In genomic region chr10:124455441-124455840, GRCh38 we compare ENCODE assay signal across 35 cellular contexts. TPM values are rescaled to one million over a fixed set of nuclear protein-coding genes. Genes with fewer than 3 reads are reported as not detected.
"Had no signal": no experiment of that assay in that cellular context is flagged by ENCODE, and none has a peak within 500 bp of the region (broad histone marks: within the 10 kb centered on the region; RNA-seq: fewer than 3 reads in every experiment).

No MANE protein-coding gene starts in this region.

- H3K9me3 ChIP-seq: ascending aorta, breast epithelium, esophagus muscularis mucosa, gastrocnemius medialis, heart left ventricle had no signal

- H3K36me3 ChIP-seq: ascending aorta, breast epithelium, cardiac muscle cell, esophagus muscularis mucosa, gastrocnemius medialis, heart left ventricle, WERI-Rb-1 had no signal

- H3K27me3 ChIP-seq: ascending aorta had no signal

- H3K4me1 Mint-ChIP-seq: activated T-helper 17 cell treated with anti-CD3 and anti-CD28 coated beads, Interleukin-2, amount 50 U/mL, for 72 hours had no signal

- ATAC-seq: activated CD4-positive, CD25-positive, alpha-beta regulatory T cell treated with anti-CD3 and anti-CD28 coated beads, Interleukin-2, amount 50 U/mL, for 24 hours; activated CD8-positive, alpha-beta T cell treated with anti-CD3 and anti-CD28 coated beads for 36 hours; activated naive CD4-positive, alpha-beta T cell treated with anti-CD3 and anti-CD28 coated beads, Interleukin-2, amount 50 U/mL, for 72 hours; activated T-cell treated with anti-CD3 and anti-CD28 coated beads, Interleukin-2, amount 50 U/mL, for 4 hours; activated T-helper 17 cell treated with anti-CD3 and anti-CD28 coated beads, Interleukin-2, amount 50 U/mL, for 72 hours; foreskin keratinocyte; gastrocnemius medialis; heart left ventricle; T-helper 17 cell had no signal

- H3K27ac Mint-ChIP-seq: activated B cell treated with CpG ODN at 0.5 μM for 24 hours; activated CD8-positive, alpha-beta T cell treated with anti-CD3 and anti-CD28 coated beads for 36 hours; activated naive CD4-positive, alpha-beta T cell treated with anti-CD3 and anti-CD28 coated beads, Interleukin-2, amount 50 U/mL, for 72 hours; activated naive CD8-positive, alpha-beta T cell treated with anti-CD3 and anti-CD28 coated beads, Interleukin-2, amount 10 ng/mL, durations not matched to agents 7 days and 5 days; activated T-helper 17 cell treated with anti-CD3 and anti-CD28 coated beads, Interleukin-2, amount 50 U/mL, for 72 hours; brain; dendritic cell treated with granulocyte-macrophage colony-stimulating factor and Interleukin-4, amounts not matched to agents 40 ng/mL and 50 ng/mL, for 4 days; T-helper 17 cell; T-helper 2 cell treated with Interferon-gamma antibody and Interleukin-4, amounts not matched to agents 5 μg/mL and 100 μg/mL, for 36 hours had no signal

- H3K36me3 Mint-ChIP-seq: activated naive CD8-positive, alpha-beta T cell treated with anti-CD3 and anti-CD28 coated beads, Interleukin-2, amount 10 ng/mL, durations not matched to agents 7 days and 5 days; brain had no signal

- H3K4me3 Mint-ChIP-seq: activated B cell treated with CpG ODN at 0.5 μM for 24 hours; activated CD8-positive, alpha-beta T cell treated with anti-CD3 and anti-CD28 coated beads for 36 hours; activated naive CD8-positive, alpha-beta T cell treated with anti-CD3 and anti-CD28 coated beads, Interleukin-2, amount 10 ng/mL, durations not matched to agents 7 days and 5 days; activated T-cell treated with anti-CD3 and anti-CD28 coated beads, Interleukin-2, amount 50 U/mL, for 4 hours; activated T-helper 17 cell treated with anti-CD3 and anti-CD28 coated beads, Interleukin-2, amount 50 U/mL, for 72 hours; brain; dendritic cell treated with granulocyte-macrophage colony-stimulating factor and Interleukin-4, amounts not matched to agents 40 ng/mL and 50 ng/mL, for 4 days; T-helper 17 cell; T-helper 2 cell treated with Interferon-gamma antibody and Interleukin-4, amounts not matched to agents 5 μg/mL and 100 μg/mL, for 36 hours had no signal

- H3K4me1 ChIP-seq: ascending aorta, foreskin keratinocyte, gastrocnemius medialis had no signal

- H3K9me3 Mint-ChIP-seq: activated B cell treated with CpG ODN at 0.5 μM for 24 hours; activated CD8-positive, alpha-beta T cell treated with anti-CD3 and anti-CD28 coated beads for 36 hours; activated naive CD4-positive, alpha-beta T cell treated with anti-CD3 and anti-CD28 coated beads, Interleukin-2, amount 50 U/mL, for 72 hours; activated naive CD8-positive, alpha-beta T cell treated with anti-CD3 and anti-CD28 coated beads, Interleukin-2, amount 10 ng/mL, durations not matched to agents 7 days and 5 days; activated T-cell treated with anti-CD3 and anti-CD28 coated beads, Interleukin-2, amount 50 U/mL, for 4 hours; activated T-helper 17 cell treated with anti-CD3 and anti-CD28 coated beads, Interleukin-2, amount 50 U/mL, for 72 hours; dendritic cell treated with granulocyte-macrophage colony-stimulating factor and Interleukin-4, amounts not matched to agents 40 ng/mL and 50 ng/mL, for 4 days; T-helper 2 cell treated with Interferon-gamma antibody and Interleukin-4, amounts not matched to agents 5 μg/mL and 100 μg/mL, for 36 hours had no signal

- H3K27ac ChIP-seq: ascending aorta, breast epithelium, cardiac muscle cell, coronary artery, dorsolateral prefrontal cortex, esophagus muscularis mucosa, foreskin keratinocyte, gastrocnemius medialis, heart left ventricle, WERI-Rb-1 had no signal

- H3K4me3 ChIP-seq: ascending aorta, breast epithelium, cardiac muscle cell, coronary artery, dorsolateral prefrontal cortex, esophagus muscularis mucosa, gastrocnemius medialis, heart left ventricle had no signal

- DNase-seq: activated B cell treated with CpG ODN at 0.5 μM for 24 hours; activated CD4-positive, alpha-beta T cell treated with anti-CD3 and anti-CD28 coated beads for 48 hours; activated CD4-positive, alpha-beta T cell treated with anti-CD3 and anti-CD28 coated beads, Interleukin-2, amount 50 U/mL, for 1 hour; activated CD4-positive, alpha-beta T cell treated with anti-CD3 and anti-CD28 coated beads, Interleukin-2, amount 50 U/mL, for 48 hours; activated CD8-positive, alpha-beta memory T cell treated with anti-CD3 and anti-CD28 coated beads for 24 hours; activated CD8-positive, alpha-beta T cell treated with anti-CD3 and anti-CD28 coated beads for 36 hours; activated effector memory CD4-positive, alpha-beta T cell treated with Interleukin-2 at 50 U/mL for 16 hours; activated gamma-delta T cell treated with Interleukin-2 at 50 U/mL for 16 hours; activated naive CD4-positive, alpha-beta T cell treated with Interleukin-2 at 50 U/mL for 16 hours; activated naive CD8-positive, alpha-beta T cell treated with anti-CD3 and anti-CD28 coated beads, Interleukin-2, amount 10 ng/mL, durations not matched to agents 7 days and 5 days; activated T-cell treated with anti-CD3 and anti-CD28 coated beads, Interleukin-2, amount 50 U/mL, for 4 hours; central memory CD4-positive, alpha-beta T cell; cerebellar nuclear complex; dorsolateral prefrontal cortex; effector memory CD4-positive, alpha-beta T cell; erythroblast; foreskin keratinocyte; gastrocnemius medialis; glutamatergic neuron; heart left ventricle; T-helper 1 cell; T-helper 17 cell; T1000; WERI-Rb-1 had no signal

RNA-seq across cellular contexts. Expression of gene NKX1-2, which starts 5.6 kb away (rescaled TPM):
- total RNA-seq: activated B cell treated with CpG ODN at 0.5 μM for 24 hours; activated CD8-positive, alpha-beta T cell treated with anti-CD3 and anti-CD28 coated beads for 36 hours; activated naive CD4-positive, alpha-beta T cell treated with anti-CD3 and anti-CD28 coated beads, Interleukin-2, amount 50 U/mL, for 72 hours; activated naive CD8-positive, alpha-beta T cell treated with anti-CD3 and anti-CD28 coated beads, Interleukin-2, amount 10 ng/mL, durations not matched to agents 7 days and 5 days; activated T-cell treated with anti-CD3 and anti-CD28 coated beads, Interleukin-2, amount 50 U/mL, for 4 hours; activated T-helper 17 cell treated with anti-CD3 and anti-CD28 coated beads, Interleukin-2, amount 50 U/mL, for 72 hours; ascending aorta; esophagus muscularis mucosa; gastrocnemius medialis; heart left ventricle; T-helper 17 cell had no signal
- polyA plus RNA-seq: cardiac muscle cell, heart left ventricle had no signal
